In the genomic region with DNA sequence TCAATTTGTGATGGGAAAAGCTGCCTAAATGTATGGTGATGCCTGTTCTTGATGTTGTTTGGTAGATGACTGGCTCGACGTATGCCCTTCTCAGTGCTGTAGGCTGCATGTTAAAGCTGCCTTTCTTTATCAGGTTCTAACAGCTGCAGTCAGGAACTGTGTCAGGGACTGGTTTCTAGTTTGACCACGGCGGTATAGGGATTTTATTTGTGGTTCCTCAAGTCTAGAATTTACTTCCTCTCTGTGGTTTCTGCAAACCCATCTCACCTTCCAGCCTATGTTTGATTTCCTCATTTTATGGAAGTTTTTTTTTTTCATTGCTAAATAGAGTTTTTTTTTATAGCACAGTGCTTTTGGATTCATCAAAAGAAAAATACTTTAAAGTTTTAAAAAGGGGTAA, we compare ENCODE assay signal across 8 cellular contexts. TPM values are rescaled to one million over a fixed set of nuclear protein-coding genes. Genes with fewer than 3 reads are reported as not detected.
DNase-seq lines count a peak whose midpoint lies in the region; ATAC-seq and TF ChIP-seq lines count a peak whose summit lies in the region.

No MANE protein-coding gene starts in this region.

- no peak for TF ChIP-seq POLR2A in thyroid gland (IDR thresholded peaks at IDR 0.05)

- H3K4me1 ChIP-seq in thyroid gland, result peaks cover 6 to 27% of the 10 kb centered on the region in 2 donors

- H3K27me3 Mint-ChIP-seq in activated T-cell treated with anti-CD3 and anti-CD28 coated beads, Interleukin-2, amount 50 U/mL, for 72 hours (ENCODE audit: low read depth), result no peaks in the 10 kb centered on the region
- peaks cover 25 to 33% of the 10 kb centered on the region in 2 donors for H3K27me3 Mint-ChIP-seq in natural killer cell (ENCODE audit: low read depth in 2 of 2)

- no peaks in the 10 kb centered on the region for H3K9me3 ChIP-seq in thyroid gland

- H3K4me1 Mint-ChIP-seq in activated T-cell treated with anti-CD3 and anti-CD28 coated beads, Interleukin-2, amount 50 U/mL, for 72 hours (ENCODE audit: low read depth), result peaks cover 43% of the 10 kb centered on the region
- H3K4me1 Mint-ChIP-seq in natural killer cell, result peaks cover 51 to 63% of the 10 kb centered on the region in 2 donors

- 86% methylated on average over 4 of the region's 4 CpGs for WGBS in thyroid gland, 2 donors

- H3K36me3 ChIP-seq in thyroid gland, result no peaks in the 10 kb centered on the region

- DNase-seq in HL-60 (ENCODE audit: low read depth in 1 of 2, low spot score in 1 of 2), result peak; percentile 50 to 86
- DNase-seq in activated T-cell treated with anti-CD3 and anti-CD28 coated beads, Interleukin-2, amount 50 U/mL, for 72 hours, result peak; percentile 14 to 26
- peak; percentile 20 for DNase-seq in natural killer cell
- no peak for DNase-seq in thyroid gland
- no peak for DNase-seq in COLO668 (lab: John Stamatoyannopoulos, UW; ENCODE audit: unreplicated experiment)
- no peak for DNase-seq in NCI-H1048 (lab: John Stamatoyannopoulos, UW)

- H3K27ac ChIP-seq in HL-60 (replicated peaks), result no peak overlapping the region
- H3K27ac ChIP-seq in thyroid gland, result peak overlapping the region in 1 of 3 donors; percentile 12

- peak overlapping the region; percentile 3 for H3K27ac Mint-ChIP-seq in activated T-cell treated with anti-CD3 and anti-CD28 coated beads, Interleukin-2, amount 50 U/mL, for 72 hours
- H3K27ac Mint-ChIP-seq in natural killer cell, result peak overlapping the region; percentile 72 to 87

- H3K27me3 ChIP-seq in HL-60 (ENCODE audit: insufficient read depth, poor library complexity, severe bottlenecking) (peaks cover 16% of the 10 kb centered on the region), thyroid gland (no peaks in the 10 kb centered on the region)

- ATAC-seq in GM18499 (IDR thresholded peaks at IDR 0.05; ENCODE audit: insufficient read depth, unreplicated experiment) (peak; percentile 62), GM21528 (IDR thresholded peaks at IDR 0.05; ENCODE audit: low FRiP score, unreplicated experiment) (peak; percentile 72), natural killer cell (peak; percentile 45 to 63 (median 61))
- peak; percentile 49 to 50 for ATAC-seq in activated T-cell treated with anti-CD3 and anti-CD28 coated beads, Interleukin-2, amount 50 U/mL, for 72 hours (replicated peaks in 1 of 2)

- TF ChIP-seq CTCF in HL-60 (IDR thresholded peaks at IDR 0.05; ENCODE audit: insufficient read depth, low read length) (no peak), natural killer cell (IDR thresholded peaks at IDR 0.05) (no peak), thyroid gland (IDR thresholded peaks at IDR 0.05) (no peak)

- intact Hi-C loops in natural killer cell (cut with micrococcal nuclease), result loop anchor here (2.0 to 10.0 kb wide), 2 partner anchors 26 to 122 kb away; a partner anchor contains a TSS
- intact Hi-C loops in thyroid gland (cut with DNase I), result no loop called here

- H3K9me3 Mint-ChIP-seq in activated T-cell treated with anti-CD3 and anti-CD28 coated beads, Interleukin-2, amount 50 U/mL, for 72 hours, result no peaks in the 10 kb centered on the region
- no peaks in the 10 kb centered on the region for H3K9me3 Mint-ChIP-seq in natural killer cell

- no peak overlapping the region for H3K4me3 ChIP-seq in HL-60 (replicated peaks; ENCODE audit: insufficient read depth, low read length)
- H3K4me3 ChIP-seq in thyroid gland (replicated peaks in 1 of 3), result no peak overlapping the region

- H3K4me3 Mint-ChIP-seq in activated T-cell treated with anti-CD3 and anti-CD28 coated beads, Interleukin-2, amount 50 U/mL, for 72 hours, result peak overlapping the region; percentile 31 to 41
- H3K4me3 Mint-ChIP-seq in natural killer cell, result peak overlapping the region; percentile 70

- H3K36me3 Mint-ChIP-seq in activated T-cell treated with anti-CD3 and anti-CD28 coated beads, Interleukin-2, amount 50 U/mL, for 72 hours (ENCODE audit: insufficient read depth in 2 of 2), result peaks cover 0 to 4% of the 10 kb centered on the region in 2 donors
- H3K36me3 Mint-ChIP-seq in natural killer cell, result no peaks in the 10 kb centered on the region

RNA-seq across cellular contexts. Expression of a gene that starts 26.5 kb away (rescaled TPM):
- 10 to 100 TPM; 14.4 to 16.2 TPM for total RNA-seq in activated T-cell treated with anti-CD3 and anti-CD28 coated beads, Interleukin-2, amount 50 U/mL, for 72 hours
- total RNA-seq in natural killer cell (10 to 100 TPM; 18.7 to 33.9 (median 26.6) TPM), thyroid gland (10 to 100 TPM; 22.0 to 36.5 (median 26.6) TPM)

Comparison
In these comparisons a context has a peak if more than half of its experiments do, and no peak if none do; other contexts are left out.
1. DNase-seq: peak in HL-60 (2 of 2), activated T-cell treated with anti-CD3 and anti-CD28 coated beads, Interleukin-2, amount 50 U/mL, for 72 hours (2 of 2) and natural killer cell (single experiment); none in thyroid gland (0 of 2), COLO668 (single experiment) and NCI-H1048 (single experiment).
2. Peak in every context shown above with its lines, with median percentiles within 50 percentile points of each other: ATAC-seq.